8 cellular contexts compared by ENCODE assay signal in the genomic region with DNA sequence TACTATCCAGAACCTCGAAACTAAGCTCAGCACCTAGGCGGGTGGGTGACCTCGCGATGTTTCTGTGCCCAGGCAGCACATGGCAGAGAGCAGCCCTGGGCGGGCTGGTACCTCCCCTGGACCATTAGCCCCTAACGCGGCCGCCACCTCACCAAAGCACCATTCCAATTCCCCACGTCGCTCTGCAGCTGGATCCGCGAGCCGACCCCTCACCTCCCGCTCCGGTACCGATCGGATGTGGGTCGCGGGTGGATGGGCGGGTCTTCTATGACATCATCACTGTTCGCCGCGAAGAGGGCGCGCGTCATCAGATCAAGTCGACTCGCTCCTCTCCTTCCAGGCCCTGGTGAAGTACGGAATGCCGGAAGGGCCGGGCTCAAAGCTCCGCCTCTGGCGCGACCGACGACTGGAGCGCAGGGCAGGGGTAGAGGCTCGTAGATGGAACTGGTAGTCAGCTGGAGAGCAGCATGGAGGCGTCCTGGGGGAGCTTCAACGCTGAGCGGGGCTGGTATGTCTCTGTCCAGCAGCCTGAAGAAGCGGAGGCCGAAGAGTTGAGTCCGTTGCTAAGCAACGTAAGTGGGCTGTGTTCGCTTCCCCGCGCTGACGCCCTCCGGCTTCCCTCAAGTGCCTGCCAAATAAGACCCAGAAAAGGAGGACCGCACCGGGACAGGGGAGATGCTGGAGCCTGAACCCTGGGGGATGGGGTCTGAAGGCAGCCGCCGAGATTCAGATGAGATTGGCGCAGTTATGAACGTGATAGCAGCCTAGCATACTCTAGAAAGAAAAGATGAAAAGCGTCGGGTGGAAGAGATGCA. TPM values are rescaled to one million over a fixed set of nuclear protein-coding genes. Genes with fewer than 3 reads are reported as not detected.
DNase-seq lines count a peak whose midpoint lies in the region; ATAC-seq lines count a peak whose summit lies in the region.

A gene (plus strand): TSS at position 435 of the 815 bp plus-strand sequence. CDS start 33 bp downstream, at position 468.
A gene with protein sequence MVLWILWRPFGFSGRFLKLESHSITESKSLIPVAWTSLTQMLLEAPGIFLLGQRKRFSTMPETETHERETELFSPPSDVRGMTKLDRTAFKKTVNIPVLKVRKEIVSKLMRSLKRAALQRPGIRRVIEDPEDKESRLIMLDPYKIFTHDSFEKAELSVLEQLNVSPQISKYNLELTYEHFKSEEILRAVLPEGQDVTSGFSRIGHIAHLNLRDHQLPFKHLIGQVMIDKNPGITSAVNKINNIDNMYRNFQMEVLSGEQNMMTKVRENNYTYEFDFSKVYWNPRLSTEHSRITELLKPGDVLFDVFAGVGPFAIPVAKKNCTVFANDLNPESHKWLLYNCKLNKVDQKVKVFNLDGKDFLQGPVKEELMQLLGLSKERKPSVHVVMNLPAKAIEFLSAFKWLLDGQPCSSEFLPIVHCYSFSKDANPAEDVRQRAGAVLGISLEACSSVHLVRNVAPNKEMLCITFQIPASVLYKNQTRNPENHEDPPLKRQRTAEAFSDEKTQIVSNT (minus strand): TSS at position 269 of the 815 bp plus-strand sequence. CDS start 106 bp downstream, at position 163.

- ATAC-seq in GM19043 (IDR thresholded peaks at IDR 0.05; ENCODE audit: low read depth, unreplicated experiment) (peak; percentile 75), HG03342 (IDR thresholded peaks at IDR 0.05; ENCODE audit: unreplicated experiment) (peak; percentile 81)

- DNase-seq in AML-193 (lab: John Stamatoyannopoulos, UW) = peak; percentile 75
- peak; percentile 90 for DNase-seq in NCI-H345 treated with DMSO at 0.1 percent for 48 hours (lab: John Stamatoyannopoulos, UW; ENCODE audit: unreplicated experiment)
- peak; percentile 80 for DNase-seq in activated CD4-positive, CD25-positive, alpha-beta regulatory T cell treated with anti-CD3 and anti-CD28 coated beads, Interleukin-2, amount 50 U/mL, for 16 hours (ENCODE audit: low read depth, low spot score)
- DNase-seq in cerebellum (ENCODE audit: low spot score) = peak; percentile 92
- peak; percentile 99 for DNase-seq in islet precursor cell
- DNase-seq in stimulated activated CD4-positive, alpha-beta T cell treated with anti-CD3 and anti-CD28 coated beads, Interleukin-12 subunit alpha, Interleukin-12 subunit beta, amount 100 ng/mL, for 4 hours = peak; percentile 85

RNA-seq across cellular contexts. Expression of the first gene that starts in this region (rescaled TPM):
- 69.2 TPM for total RNA-seq in cerebellum

RNA-seq across cellular contexts. Expression of the second gene that starts in this region (rescaled TPM):
- total RNA-seq in cerebellum = 17.1 TPM

Comparison
In these comparisons a context has a peak if more than half of its experiments do, and no peak if none do; other contexts are left out.
1. Peak in every context shown above with its lines: DNase-seq and ATAC-seq.